ENCODE assay signal across 12 cellular contexts in the genomic region with DNA sequence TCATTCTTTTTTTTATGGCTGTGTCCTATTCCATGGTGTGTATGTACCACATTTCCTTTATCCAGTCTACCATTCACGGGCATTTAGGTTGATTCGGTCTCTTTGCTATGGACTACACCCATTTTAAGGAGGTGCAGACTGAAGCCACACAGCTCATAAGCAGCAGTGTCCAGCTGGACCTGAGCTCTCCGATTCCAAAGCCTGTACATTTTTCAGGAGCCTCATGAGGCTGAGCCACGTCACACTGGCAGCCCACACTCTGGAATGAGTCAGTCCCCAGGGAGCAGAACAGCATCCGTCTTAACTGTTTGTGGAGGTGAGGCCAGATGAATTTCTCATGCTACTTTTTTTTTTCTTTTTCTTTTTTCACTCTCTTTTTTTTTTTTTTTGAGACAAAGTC.
DNase-seq lines count a peak whose midpoint lies in the region; ATAC-seq and TF ChIP-seq lines count a peak whose summit lies in the region.
"Had no signal": no experiment of that assay in that cellular context is flagged by ENCODE, and none has a peak within 500 bp of the region (broad histone marks: within the 10 kb centered on the region; RNA-seq: fewer than 3 reads in every experiment).

No MANE protein-coding gene starts in this region.

- peaks cover 0 to 4% (median 2%) of the 10 kb centered on the region in 4 donors for H3K4me1 Mint-ChIP-seq in CD4-positive, alpha-beta memory T cell

- POLR2A ChIA-PET in CD4-positive, alpha-beta memory T cell (lab: Charles Lee; ENCODE audit: partially characterized antibody), result no interaction called here

- no peak overlapping the region for H3K4me3 ChIP-seq in kidney epithelial cell (ENCODE audit: low read depth, low read length)
- H3K4me3 ChIP-seq in CD4-positive, alpha-beta memory T cell (ENCODE audit: low read length in 2 of 2), result no peak overlapping the region
- H3K4me3 ChIP-seq: K562 had no signal

- H3K27me3 Mint-ChIP-seq in CD4-positive, alpha-beta memory T cell, result peaks cover 9 to 15% of the 10 kb centered on the region in 2 donors

- H3K4me3 Mint-ChIP-seq in CD4-positive, alpha-beta memory T cell, result no peak overlapping the region

- ATAC-seq in HG03442 (IDR thresholded peaks at IDR 0.05; ENCODE audit: unreplicated experiment), result no peak
- ATAC-seq: K562, left lobe of liver had no signal

- H3K9me3 ChIP-seq in CD4-positive, alpha-beta memory T cell (ENCODE audit: control insufficient read depth in 1 of 2, low read length in 2 of 2), result no peaks in the 10 kb centered on the region
- H3K9me3 ChIP-seq: BE2C had no signal

- no peaks in the 10 kb centered on the region for H3K36me3 Mint-ChIP-seq in CD4-positive, alpha-beta memory T cell

- H3K36me3 ChIP-seq in kidney epithelial cell (ENCODE audit: control insufficient read depth, insufficient read depth, low read length), result no peaks in the 10 kb centered on the region
- H3K36me3 ChIP-seq in CD4-positive, alpha-beta memory T cell (ENCODE audit: insufficient read depth, low read length), result no peaks in the 10 kb centered on the region
- H3K36me3 ChIP-seq: BE2C had no signal

- H3K27ac ChIP-seq in CD4-positive, alpha-beta memory T cell (ENCODE audit: low read depth, low read length), result no peak overlapping the region

- H3K4me1 ChIP-seq in CD4-positive, alpha-beta memory T cell (ENCODE audit: insufficient read depth, low read length), result no peaks in the 10 kb centered on the region
- H3K4me1 ChIP-seq: BE2C had no signal

- intact Hi-C loops in CD4-positive, alpha-beta memory T cell (cut with micrococcal nuclease), result no loop called here

- no peaks in the 10 kb centered on the region for H3K9me3 Mint-ChIP-seq in CD4-positive, alpha-beta memory T cell

- no peak for TF ChIP-seq CTCF in kidney epithelial cell (IDR thresholded peaks at IDR 0.05; ENCODE audit: insufficient read depth, low read length, poor library complexity, severe bottlenecking)

- CTCF ChIA-PET in CD4-positive, alpha-beta memory T cell (lab: Charles Lee; ENCODE audit: partially characterized antibody), result no interaction called here

- no peak overlapping the region for H3K27ac Mint-ChIP-seq in CD4-positive, alpha-beta memory T cell

- DNase-seq in A172 (ENCODE audit: low spot score) (peak; percentile 97), HS-5 (ENCODE audit: low read depth) (peak; percentile 83), brain pericyte (ENCODE audit: low read depth, low spot score) (peak; percentile 94), kidney epithelial cell (ENCODE audit: low read depth) (peak; percentile 71), NCI-H2227 (lab: John Stamatoyannopoulos, UW; ENCODE audit: unreplicated experiment) (no peak)
- DNase-seq in stimulated activated CD8-positive, alpha-beta memory T cell treated with anti-CD3 and anti-CD28 coated beads, Interleukin-4, amount 100 ng/mL, for 48 hours, result no peak
- DNase-seq in CD4-positive, alpha-beta memory T cell, result no peak
- DNase-seq: activated CD4-positive, alpha-beta T cell treated with anti-CD3 and anti-CD28 coated beads, Interleukin-2, amount 50 U/mL, for 48 hours; BE2C had no signal

- no peaks in the 10 kb centered on the region for H3K27me3 ChIP-seq in kidney epithelial cell (ENCODE audit: control insufficient read depth, insufficient read depth, low read length)
- no peaks in the 10 kb centered on the region for H3K27me3 ChIP-seq in CD4-positive, alpha-beta memory T cell (ENCODE audit: insufficient read depth, low read length)
- H3K27me3 ChIP-seq: BE2C had no signal

Comparison
In these comparisons a context has a peak if more than half of its experiments do, and no peak if none do; other contexts are left out.
1. DNase-seq: peak in A172 (single experiment), HS-5 (single experiment), brain pericyte (single experiment) and kidney epithelial cell (single experiment); none in stimulated activated CD8-positive, alpha-beta memory T cell treated with anti-CD3 and anti-CD28 coated beads, Interleukin-4, amount 100 ng/mL, for 48 hours (single experiment), CD4-positive, alpha-beta memory T cell (0 of 5) and NCI-H2227 (single experiment).